Comparison of ENCODE assay signal across 9 cellular contexts in the genomic region with DNA sequence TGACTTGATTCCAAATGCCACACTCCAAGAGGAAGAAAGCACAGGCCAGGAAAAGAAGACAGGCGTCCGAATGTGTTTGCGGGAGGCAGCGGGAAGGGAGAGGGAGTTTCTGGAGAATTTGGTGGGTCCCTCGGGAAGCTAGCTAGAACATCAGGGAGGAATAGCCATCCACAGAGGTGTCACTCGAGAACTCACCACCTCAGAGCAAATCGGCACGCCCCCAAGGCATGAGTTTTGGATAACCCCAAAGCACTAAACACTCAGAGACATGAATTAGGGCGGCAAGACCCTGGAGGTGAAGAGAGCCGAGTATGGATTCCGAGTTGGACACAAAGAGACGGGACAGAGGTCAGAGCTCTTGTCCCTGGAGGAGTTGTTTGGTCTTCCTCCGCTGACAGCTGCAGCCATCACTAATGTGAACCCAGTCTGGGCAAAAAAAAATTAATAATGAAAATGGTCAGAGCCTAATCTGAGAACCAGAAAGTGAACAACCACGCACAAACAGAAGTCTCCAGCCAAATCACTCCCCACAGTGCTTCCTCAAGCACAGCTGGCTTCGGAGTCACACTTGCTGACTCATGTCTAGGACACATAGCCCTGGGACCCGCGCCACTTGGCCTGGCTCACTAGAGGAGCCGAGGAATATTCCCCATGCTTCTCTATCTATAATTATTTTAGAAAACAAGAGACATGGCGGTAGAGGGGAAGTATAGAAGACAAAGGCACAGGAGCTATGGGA.
DNase-seq lines count a peak whose midpoint lies in the region; ATAC-seq and TF ChIP-seq lines count a peak whose summit lies in the region.
"Had no signal": no experiment of that assay in that cellular context is flagged by ENCODE, and none has a peak within 500 bp of the region (broad histone marks: within the 10 kb centered on the region; RNA-seq: fewer than 3 reads in every experiment).

No MANE protein-coding gene starts in this region.

- no peaks in the 10 kb centered on the region for H3K9me2 ChIP-seq in HCT116 (ENCODE audit: insufficient read depth)

- H3K36me3 Mint-ChIP-seq in brain = peaks cover 52% of the 10 kb centered on the region

- peak overlapping the region in 2 of 5 experiments; percentile 2 to 22 for H3K4me3 Mint-ChIP-seq in brain

- TF ChIP-seq CTCF in HCT116 (IDR thresholded peaks at IDR 0.05 in 2 of 3, conservative IDR thresholded peaks at IDR 0.05 in 1 of 3; ENCODE audit: borderline replicate concordance in 1 of 3, insufficient read depth in 1 of 3, low read depth in 2 of 3, low read length in 2 of 3) = no peak
- TF ChIP-seq CTCF in brain (conservative IDR thresholded peaks at IDR 0.05) = no peak
- TF ChIP-seq CTCF in smooth muscle cell (IDR thresholded peaks at IDR 0.05; ENCODE audit: borderline replicate concordance, insufficient read depth, poor library complexity, severe bottlenecking) = no peak

- H3K9me3 Mint-ChIP-seq in brain = no peaks in the 10 kb centered on the region

- no peak for TF ChIP-seq POLR2A in HCT116 (IDR thresholded peaks at IDR 0.05; ENCODE audit: borderline replicate concordance, extremely low read depth, insufficient read depth, insufficient read length)

- RAD21 ChIA-PET in HCT116 (lab: Charles Lee; ENCODE audit: low non-redundant PET in 1 of 2, low total read pairs in 2 of 2, uncharacterized antibody in 2 of 2, unreplicated experiment in 2 of 2) = interaction anchor here in 1 of 2 experiments (0.6 kb wide), 1 partner anchor 119 kb away, joined by 3 read pairs; no protein-coding TSS in a partner anchor

- H3K4me2 ChIP-seq in HCT116 (ENCODE audit: low read length) = peak overlapping the region; percentile 31
- peak overlapping the region; percentile 75 for H3K4me2 ChIP-seq in smooth muscle cell

- H3K4me1 ChIP-seq in HCT116 (ENCODE audit: control insufficient read depth in 1 of 2, insufficient read depth in 2 of 2, low read length in 2 of 2) = peaks cover 3 to 26% of the 10 kb centered on the region in 2 experiments; a peak in 3 of 4 replicates
- H3K4me1 ChIP-seq in smooth muscle cell (ENCODE audit: low read depth) = peaks cover 18% of the 10 kb centered on the region

- CTCF ChIA-PET in HCT116 (lab: Charles Lee) (interaction anchor here (1.0 kb wide), 1 partner anchor 57 kb away, joined by 3 read pairs; no protein-coding TSS in a partner anchor), HEK293T (lab: Yijun Ruan, JAX) (interaction anchor here (0.6 to 1.1 kb wide), 3 partner anchors 14 to 239 kb away, joined by 3 to 6 read pairs (median 3); no protein-coding TSS in a partner anchor)

- H3K4me3 ChIP-seq in HCT116 (replicated peaks in 1 of 2; ENCODE audit: low read depth in 1 of 2, low read length in 2 of 2) (no peak overlapping the region), smooth muscle cell (no peak overlapping the region)

- H3K27me3 Mint-ChIP-seq in brain = peaks cover under 1% of the 10 kb centered on the region

- no TSS peak for BruUV-seq in HCT116 (replicated peaks; lab: Mats Ljungman, UMichigan)

- H3K27ac Mint-ChIP-seq in brain = peak overlapping the region in 4 of 5 experiments; percentile 49 to 93 (median 77)

- H3K9me3 ChIP-seq in HCT116 (ENCODE audit: control insufficient read depth in 1 of 2, insufficient read depth in 1 of 2, low read depth in 1 of 2, low read length in 2 of 2) (no peaks in the 10 kb centered on the region), smooth muscle cell (replicated peaks; ENCODE audit: low read depth) (no peaks in the 10 kb centered on the region)

- no peak overlapping the region for H2AFZ ChIP-seq in HCT116 (ENCODE audit: low read depth, low read length, poor library complexity, severe bottlenecking)
- H2AFZ ChIP-seq in smooth muscle cell (ENCODE audit: low read depth) = no peak overlapping the region

- H3K4me1 Mint-ChIP-seq in brain = peaks cover 64% of the 10 kb centered on the region

- H3K27me3 ChIP-seq in HCT116 (ENCODE audit: insufficient read depth, low read length) (no peaks in the 10 kb centered on the region), smooth muscle cell (ENCODE audit: low read depth) (no peaks in the 10 kb centered on the region)

- H3K27ac ChIP-seq in HCT116 (ENCODE audit: low read depth, low read length) = no peak overlapping the region
- peak overlapping the region; percentile 91 for H3K27ac ChIP-seq in smooth muscle cell (ENCODE audit: low read depth)

- POLR2A ChIA-PET in HCT116 (lab: Charles Lee) (no interaction called here), HEK293T (lab: Yijun Ruan, JAX) (no interaction called here)

- H3K79me2 ChIP-seq in HCT116 (ENCODE audit: insufficient read depth, low read length) (peaks cover 6% of the 10 kb centered on the region; the same call in 1 of the 2 replicates), smooth muscle cell (ENCODE audit: low read depth) (peaks cover 29% of the 10 kb centered on the region)

- ATAC-seq in HCT116 = no peak

- H4K20me1 ChIP-seq in HCT116 (ENCODE audit: insufficient read depth) = no peaks in the 10 kb centered on the region
- H4K20me1 ChIP-seq in smooth muscle cell (ENCODE audit: low read depth) = peaks cover 56% of the 10 kb centered on the region

- H3K9ac ChIP-seq in HCT116 (ENCODE audit: low read length) (no peak overlapping the region), smooth muscle cell (ENCODE audit: low read depth) (peak overlapping the region; percentile 55)

- peaks cover 13% of the 10 kb centered on the region for H3F3A ChIP-seq in smooth muscle cell (ENCODE audit: low read depth)

- TF ChIP-seq RAD21 in HCT116 (IDR thresholded peaks at IDR 0.05; ENCODE audit: low read depth) = no peak

- WGBS in smooth muscle cell (ENCODE audit: low lambda C conversion rate) = 66% methylated on average over 19 of the region's 19 CpGs

- H3K36me3 ChIP-seq in HCT116 (ENCODE audit: control insufficient read depth in 1 of 2, insufficient read depth in 2 of 2, low read length in 2 of 2) (no peaks in the 10 kb centered on the region), smooth muscle cell (ENCODE audit: low read depth) (no peaks in the 10 kb centered on the region)

- DNase-seq in HCT116 (ENCODE audit: low read depth, low spot score) = no peak
- DNase-seq in kidney tubule cell (ENCODE audit: low spot score) = peak; percentile 67
- no peak for DNase-seq in smooth muscle cell (lab: John Stamatoyannopoulos, UW; ENCODE audit: unreplicated experiment)
- no peak for DNase-seq in HEK293T (ENCODE audit: extremely low spot score)
- no peak for DNase-seq in NCI-H2029 treated with DMSO at 0.1 percent for 48 hours (lab: John Stamatoyannopoulos, UW)
- DNase-seq in NAMALWA (ENCODE audit: low spot score) = no peak
- no peak for DNase-seq in stimulated activated naive CD4-positive, alpha-beta T cell treated with Interleukin-2 at 50 U/mL for 16 hours (lab: John Stamatoyannopoulos, UW)
- DNase-seq: activated CD4-positive, alpha-beta T cell treated with anti-CD3 and anti-CD28 coated beads for 4 hours had no signal

- intact Hi-C loops in HCT116 (cut with micrococcal nuclease) = no loop called here

TF ChIP-seq in HCT116, 20 proteins besides CTCF, POLR2A, EP300 and RAD21:
- no peak for TF ChIP-seq ZFX (IDR thresholded peaks at IDR 0.05)
- no peak for TF ChIP-seq CBX3 (IDR thresholded peaks at IDR 0.05; ENCODE audit: low read depth)
- TF ChIP-seq ZNF274 (IDR thresholded peaks at IDR 0.05; ENCODE audit: low read depth, low read length) = no peak
- no peak for TF ChIP-seq EZH2phosphoT487 (IDR thresholded peaks at IDR 0.05; ENCODE audit: borderline replicate concordance)

TF ChIP-seq in HEK293T, 16 proteins besides CTCF, POLR2A, EP300 and RAD21:
- no peak for TF ChIP-seq SUZ12 (IDR thresholded peaks at IDR 0.05)
- no peak for TF ChIP-seq LEF1 (IDR thresholded peaks at IDR 0.05; ENCODE audit: borderline replicate concordance)
TF ChIP-seq in HEK293T: peak in this region for 0.
